ENCODE assay signal across 17 cellular contexts in the genomic region with DNA sequence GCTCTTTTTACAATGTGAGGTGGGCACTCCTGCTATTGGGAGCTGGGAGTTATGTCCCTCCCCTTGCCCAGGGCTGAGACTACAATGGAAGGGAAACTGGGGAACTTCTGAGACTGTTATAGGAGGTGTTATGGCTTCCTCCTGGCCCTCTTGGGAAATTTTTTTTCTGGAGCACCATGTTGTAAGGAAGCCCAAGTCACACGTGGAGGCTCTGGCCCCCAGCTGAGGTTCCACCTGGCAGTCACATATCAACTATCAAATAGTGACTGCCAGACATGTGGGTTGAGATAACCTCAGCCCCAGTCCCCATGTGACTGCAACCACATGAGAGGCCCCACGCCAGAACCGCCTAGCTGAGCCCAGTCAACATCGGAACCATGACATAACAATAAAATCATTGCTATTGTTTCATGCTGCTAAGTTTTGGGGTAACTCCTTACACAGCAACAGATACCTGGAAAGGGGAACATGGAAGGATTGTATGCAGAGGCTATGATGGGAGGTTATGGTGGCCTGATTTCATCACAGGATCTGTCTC.
"Had no signal": no experiment of that assay in that cellular context is flagged by ENCODE, and none has a peak within 500 bp of the region (broad histone marks: within the 10 kb centered on the region; RNA-seq: fewer than 3 reads in every experiment).

No MANE protein-coding gene starts in this region.

- H3K27me3 ChIP-seq: heart right ventricle, suprapubic skin, thyroid gland had no signal

- H3K79me2 ChIP-seq: parathyroid adenoma had no signal

- H2AFZ ChIP-seq: parathyroid adenoma had no signal

- H3K9me3 ChIP-seq: prostate gland, thyroid gland had no signal

- ATAC-seq: heart right ventricle; naive thymus-derived CD4-positive, alpha-beta T cell; stimulated activated effector memory CD8-positive, alpha-beta T cell treated with anti-CD3 and anti-CD28 coated beads, Interleukin-12 subunit alpha, Interleukin-12 subunit beta, amount 100 ng/mL, for 72 hours; stimulated activated naive CD8-positive, alpha-beta T cell treated with anti-CD3 and anti-CD28 coated beads, Interleukin-15, Interleukin-2, amounts not matched to agents 100 U/mL and 50 U/mL, for 24 hours had no signal

- H3K36me3 ChIP-seq: heart right ventricle, left ventricle myocardium inferior, prostate gland, suprapubic skin, thyroid gland had no signal

- H3K4me3 ChIP-seq: heart right ventricle, left ventricle myocardium inferior, prostate gland, suprapubic skin, thyroid gland had no signal

- H3K27ac ChIP-seq: heart right ventricle, left ventricle myocardium inferior, parathyroid adenoma, suprapubic skin, thyroid gland had no signal

- H3K9ac ChIP-seq: parathyroid adenoma had no signal

- FAIRE-seq: endometrium, frontal cortex, islet of Langerhans had no signal

- DNase-seq: effector memory CD4-positive, alpha-beta T cell; heart right ventricle; hypothalamus; left ventricle myocardium inferior; naive thymus-derived CD4-positive, alpha-beta T cell; nephron progenitor cell; stimulated activated CD4-positive, alpha-beta T cell treated with anti-CD3 and anti-CD28 coated beads, Interleukin-4, amount 100 ng/mL, for 1 hour; stimulated activated CD8-positive, alpha-beta memory T cell treated with anti-CD3 and anti-CD28 coated beads, Interleukin-4, amount 100 ng/mL, for 48 hours; stimulated activated naive CD8-positive, alpha-beta T cell treated with anti-CD3 and anti-CD28 coated beads, Interleukin-15, Interleukin-2, amounts not matched to agents 100 U/mL and 50 U/mL, for 24 hours; thyroid gland had no signal

- H3K4me1 ChIP-seq: parathyroid adenoma, thyroid gland had no signal
